ENCODE assay signal across 8 cellular contexts in the genomic region with DNA sequence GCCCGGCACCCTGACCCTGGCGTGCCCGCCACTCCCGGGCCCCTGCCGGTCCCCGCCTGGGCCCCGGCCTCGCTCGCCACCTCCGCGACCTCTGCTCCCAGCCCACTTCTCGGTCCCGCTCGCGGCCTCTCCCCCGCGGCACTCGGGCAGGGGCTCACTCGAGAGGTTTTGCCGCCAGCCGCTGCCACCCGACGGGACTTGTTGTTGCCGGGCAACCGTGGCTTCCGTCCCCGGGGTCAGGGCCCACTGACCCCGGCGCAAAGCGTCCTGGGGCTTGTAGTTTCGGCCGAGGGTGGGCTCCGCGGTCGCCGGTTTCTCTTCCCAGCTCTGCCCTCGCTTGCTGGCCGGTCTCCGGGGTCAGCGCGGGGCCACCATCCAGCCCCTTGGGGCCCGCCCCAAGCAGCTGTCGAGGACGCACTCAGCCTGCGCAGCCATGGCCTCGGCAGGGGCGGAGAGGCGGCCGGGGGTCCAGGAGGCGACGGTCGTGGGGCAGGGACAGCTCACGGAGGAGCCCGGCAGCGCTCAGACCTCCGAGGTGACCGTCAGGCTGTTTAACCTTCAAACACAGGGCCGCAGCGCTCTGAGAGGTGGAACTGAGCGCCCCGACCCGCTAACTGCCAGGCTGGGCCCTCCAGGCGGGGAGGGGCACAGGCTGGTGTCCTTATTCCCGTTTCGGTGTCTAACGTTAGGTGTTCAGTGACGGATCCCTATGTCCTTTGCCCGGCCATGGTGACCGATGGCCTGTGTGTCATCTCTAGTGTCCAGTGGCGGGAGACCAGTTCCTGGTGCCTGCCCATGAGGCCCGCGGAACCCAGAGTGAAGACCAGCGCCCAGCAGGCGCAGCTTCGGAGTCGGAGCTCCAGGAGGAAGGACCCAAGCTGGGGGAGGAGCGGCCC. TPM values are rescaled to one million over a fixed set of nuclear protein-coding genes. Genes with fewer than 3 reads are reported as not detected.
DNase-seq lines count a peak whose midpoint lies in the region; ATAC-seq and TF ChIP-seq lines count a peak whose summit lies in the region.

A gene with protein sequence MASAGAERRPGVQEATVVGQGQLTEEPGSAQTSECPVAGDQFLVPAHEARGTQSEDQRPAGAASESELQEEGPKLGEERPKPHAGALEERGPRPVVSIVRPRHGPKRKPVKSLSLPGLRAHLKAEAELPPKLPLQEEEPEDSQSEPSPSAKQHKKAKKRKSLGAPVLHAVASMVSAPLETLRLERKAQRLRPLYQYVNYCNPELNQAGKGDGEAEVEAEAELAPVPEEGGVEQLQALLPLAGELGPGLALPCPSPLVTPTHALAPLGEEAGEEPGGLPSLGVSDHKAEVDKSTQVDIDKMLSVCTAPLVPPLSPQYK (plus strand): TSS at position 277 of the 896 bp plus-strand sequence. CDS start 157 bp downstream, at position 434.
A gene with protein sequence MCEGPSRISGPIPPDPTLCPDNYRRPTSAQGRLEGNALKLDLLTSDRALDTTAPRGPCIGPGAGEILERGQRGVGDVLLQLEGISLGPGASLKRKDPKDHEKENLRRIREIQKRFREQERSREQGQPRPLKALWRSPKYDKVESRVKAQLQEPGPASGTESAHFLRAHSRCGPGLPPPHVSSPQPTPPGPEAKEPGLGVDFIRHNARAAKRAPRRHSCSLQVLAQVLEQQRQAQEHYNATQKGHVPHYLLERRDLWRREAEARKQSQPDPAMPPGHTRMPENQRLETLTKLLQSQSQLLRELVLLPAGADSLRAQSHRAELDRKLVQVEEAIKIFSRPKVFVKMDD (minus strand): TSS at position 213 of the 896 bp plus-strand sequence. CDS start 308 bp downstream, outside the sequence.

- peaks cover 13% of the 10 kb centered on the region for H3K36me3 ChIP-seq in left ventricle myocardium inferior
- H3K36me3 ChIP-seq in upper lobe of left lung: peaks cover 0 to 21% (median 11%) of the 10 kb centered on the region in 4 donors

- H3K27ac ChIP-seq in adipose tissue (ENCODE audit: low read depth, low read length) (peak within 1 kb of the TSS; percentile 19), left ventricle myocardium inferior (replicated peaks) (peak within 1 kb of the TSS; percentile 89), upper lobe of left lung (peak within 1 kb of the TSS; percentile 85 to 97 (median 95))

- peak in 1 of 4 donors; percentile 32 for TF ChIP-seq POLR2A in upper lobe of left lung (IDR thresholded peaks at IDR 0.05)

- no peaks in the 10 kb centered on the region for H3K27me3 ChIP-seq in left ventricle myocardium inferior (ENCODE audit: low read depth)
- no peaks in the 10 kb centered on the region for H3K27me3 ChIP-seq in upper lobe of left lung

- WGBS in adipose tissue, 3 donors: 2 to 9% (median 3%) methylated on average over 66 to 77 of the region's 77 CpGs
- 0 to 5% methylated on average over 11 to 32 of the region's 77 CpGs for WGBS in upper lobe of left lung, 2 donors

- H3K4me3 ChIP-seq in left ventricle myocardium inferior (peak within 1 kb of the TSS; percentile 78), upper lobe of left lung (peak within 1 kb of the TSS; percentile 87 to 98 (median 94))

- H3K9me3 ChIP-seq in left ventricle myocardium inferior (replicated peaks) (no peaks in the 10 kb centered on the region), upper lobe of left lung (no peaks in the 10 kb centered on the region)

- DNase-seq in D341Med (ENCODE audit: low spot score) (peak; percentile 92), LHCN-M2 (ENCODE audit: low read depth) (peak; percentile 75), T-cell (peak; percentile 60 to 84 (median 78)), left ventricle myocardium inferior (peak; percentile 89), progenitor cell of endocrine pancreas (ENCODE audit: low spot score, unreplicated experiment) (peak; percentile 80), upper lobe of left lung (peak; percentile 93 to 96)

- H3K4me3 Mint-ChIP-seq in T-cell (peak within 1 kb of the TSS; percentile 79 to 87 (median 84)), progenitor cell of endocrine pancreas (ENCODE audit: low read depth) (peak within 1 kb of the TSS; percentile 80)

- POLR2A ChIA-PET in T-cell (lab: Charles Lee): interaction anchor here (0.5 to 0.6 kb wide), 2 partner anchors 87 to 228 kb away, joined by 3 to 4 read pairs; no protein-coding TSS in a partner anchor

- H3K36me3 Mint-ChIP-seq in T-cell (no peaks in the 10 kb centered on the region), progenitor cell of endocrine pancreas (ENCODE audit: insufficient read depth) (peaks cover 4% of the 10 kb centered on the region)

- H3K4me1 Mint-ChIP-seq in T-cell (peaks cover 8 to 36% (median 19%) of the 10 kb centered on the region in 3 donors), progenitor cell of endocrine pancreas (ENCODE audit: low read depth) (peaks cover 3% of the 10 kb centered on the region)

- H3K27ac Mint-ChIP-seq in T-cell (peak within 1 kb of the TSS; percentile 57 to 73), progenitor cell of endocrine pancreas (peak within 1 kb of the TSS; percentile 74)

- ATAC-seq in GM21529 (IDR thresholded peaks at IDR 0.05; ENCODE audit: unreplicated experiment): peak; percentile 68
- ATAC-seq in T-cell (replicated peaks in 1 of 4): peak; percentile 73 to 78 (median 75)
- ATAC-seq in upper lobe of left lung (ENCODE audit: low FRiP score in 2 of 2): peak; percentile 56 to 91

- no peaks in the 10 kb centered on the region for H3K9me3 Mint-ChIP-seq in T-cell
- no peaks in the 10 kb centered on the region for H3K9me3 Mint-ChIP-seq in progenitor cell of endocrine pancreas (ENCODE audit: low read depth)

- CTCF ChIA-PET in T-cell (lab: Charles Lee): interaction anchor here (0.6 to 2.8 kb wide), 10 partner anchors 8 to 836 kb away, joined by 3 to 15 read pairs (median 4); a partner anchor contains a TSS

- intact Hi-C loops in left ventricle myocardium inferior (cut with micrococcal nuclease): no loop called here

- peaks cover 32% of the 10 kb centered on the region for H3K4me1 ChIP-seq in left ventricle myocardium inferior
- peaks cover 26 to 33% (median 28%) of the 10 kb centered on the region in 4 donors for H3K4me1 ChIP-seq in upper lobe of left lung

- no peak for TF ChIP-seq EP300 in upper lobe of left lung (IDR thresholded peaks at IDR 0.05)

- no peaks in the 10 kb centered on the region for H3K27me3 Mint-ChIP-seq in T-cell
- no peaks in the 10 kb centered on the region for H3K27me3 Mint-ChIP-seq in progenitor cell of endocrine pancreas

- no peak for TF ChIP-seq CTCF in left ventricle myocardium inferior (IDR thresholded peaks at IDR 0.05; ENCODE audit: borderline replicate concordance)
- no peak for TF ChIP-seq CTCF in progenitor cell of endocrine pancreas (IDR thresholded peaks at IDR 0.05; ENCODE audit: unreplicated experiment)
- TF ChIP-seq CTCF in upper lobe of left lung (IDR thresholded peaks at IDR 0.05): peak in 1 of 6 experiments; percentile 14

RNA-seq across cellular contexts. Expression of the first gene that starts in this region (rescaled TPM):
- total RNA-seq in LHCN-M2 (2014; rRNA removed) (4.6 and 6.3 TPM in 2 replicates), T-cell (1 to 10 TPM; 1.9 to 6.7 (median 5.4) TPM), left ventricle myocardium inferior (2.9 TPM), progenitor cell of endocrine pancreas (2.5 and 2.6 TPM in 2 replicates), upper lobe of left lung (10 to 100 TPM in 1 of 6 donors, 1 to 10 TPM in 5; 1.2 to 22.0 (median 5.2) TPM)
- polyA plus RNA-seq in LHCN-M2 (2012): 3.1 TPM
- 1 to 10 TPM; 3.5 to 6.5 (median 4.9) TPM for polyA plus RNA-seq in adipose tissue

RNA-seq across cellular contexts. Expression of the second gene that starts in this region (rescaled TPM):
- total RNA-seq in LHCN-M2 (2014; rRNA removed) (13.8 and 17.1 TPM in 2 replicates), T-cell (10 to 100 TPM in 3 of 5 donors, 1 to 10 TPM in 2; 4.2 to 12.1 (median 10.1) TPM), left ventricle myocardium inferior (9.6 TPM), progenitor cell of endocrine pancreas (25.1 and 26.1 TPM in 2 replicates), upper lobe of left lung (10 to 100 TPM; 18.2 to 50.3 (median 28.5) TPM)
- polyA plus RNA-seq in LHCN-M2 (2012): 9.2 TPM
- 10 to 100 TPM; 10.4 to 88.2 (median 16.5) TPM for polyA plus RNA-seq in adipose tissue

Comparison
In these comparisons a context has a peak if more than half of its experiments do, and no peak if none do; other contexts are left out.
1. Peak in every context shown above with its lines: DNase-seq, ATAC-seq, H3K4me3 ChIP-seq and H3K27ac ChIP-seq.
2. H3K27ac ChIP-seq: peak in every context shown above with its lines; median percentile 95 in upper lobe of left lung; 89 in left ventricle myocardium inferior; 19 in adipose tissue.